In genomic region chr14:89466460-89466859, GRCh38 we compare ENCODE assay signal across 10 cellular contexts. TPM values are rescaled to one million over a fixed set of nuclear protein-coding genes. Genes with fewer than 3 reads are reported as not detected.
DNase-seq lines count a peak whose midpoint lies in the region; ATAC-seq and TF ChIP-seq lines count a peak whose summit lies in the region.
"Had no signal": no experiment of that assay in that cellular context is flagged by ENCODE, and none has a peak within 500 bp of the region (broad histone marks: within the 10 kb centered on the region; RNA-seq: fewer than 3 reads in every experiment).

No MANE protein-coding gene starts in this region.

- no peaks in the 10 kb centered on the region for H4K20me1 ChIP-seq in H9 (ENCODE audit: control insufficient read depth, insufficient read depth, insufficient read length)

- no CpG with 5 or more reads among the region's 5 CpGs for WGBS in H9 (ENCODE audit: extremely low coverage, insufficient read length, low lambda C conversion rate)

- no peak overlapping the region for H3K4me2 ChIP-seq in H9 (ENCODE audit: insufficient read depth, insufficient read length, low read length)

- H3K36me3 ChIP-seq in mucosa of descending colon (ENCODE audit: low read depth) = no peaks in the 10 kb centered on the region
- H3K36me3 ChIP-seq: brain microvascular endothelial cell, prostate gland had no signal

- no peak overlapping the region for H3K4me3 Mint-ChIP-seq in CD4-positive, alpha-beta T cell
- no peak overlapping the region for H3K4me3 Mint-ChIP-seq in H9
- no peak overlapping the region for H3K4me3 Mint-ChIP-seq in activated CD4-positive, alpha-beta memory T cell treated with anti-CD3 and anti-CD28 coated beads for 36 hours

- no peak overlapping the region for H4K91ac ChIP-seq in H9 (ENCODE audit: insufficient read length, low read depth, low read length)

- no peaks in the 10 kb centered on the region for H3K9me3 ChIP-seq in CD4-positive, alpha-beta T cell (ENCODE audit: control insufficient read depth, low read length)
- H3K9me3 ChIP-seq in H9 (ENCODE audit: control insufficient read depth, low read depth, low read length) = no peaks in the 10 kb centered on the region
- no peaks in the 10 kb centered on the region for H3K9me3 ChIP-seq in mucosa of descending colon
- H3K9me3 ChIP-seq: prostate gland had no signal

- no peak overlapping the region for H2BK12ac ChIP-seq in H9 (ENCODE audit: insufficient read length, low read depth, low read length)

- no peaks in the 10 kb centered on the region for H3K23me2 ChIP-seq in H9 (ENCODE audit: insufficient read length, low read depth, low read length, poor library complexity, severe bottlenecking)

- H3K79me1 ChIP-seq in H9 (ENCODE audit: insufficient read depth, low read depth, low read length, poor library complexity, severe bottlenecking) = no peaks in the 10 kb centered on the region

- no peak overlapping the region for H3K9ac ChIP-seq in H9 (ENCODE audit: extremely low read depth, insufficient read length, low read length)

- no peak overlapping the region for H3K56ac ChIP-seq in H9 (ENCODE audit: insufficient read length, low read depth, low read length)

- peaks cover 50% of the 10 kb centered on the region for H3K4me1 Mint-ChIP-seq in CD4-positive, alpha-beta T cell (ENCODE audit: low read depth)
- peaks cover 16 to 27% of the 10 kb centered on the region in 2 experiments for H3K4me1 Mint-ChIP-seq in H9
- H3K4me1 Mint-ChIP-seq in activated CD4-positive, alpha-beta memory T cell treated with anti-CD3 and anti-CD28 coated beads for 36 hours (ENCODE audit: low read depth) = peaks cover 33% of the 10 kb centered on the region

- TF ChIP-seq CTCF in CD4-positive, alpha-beta T cell (IDR thresholded peaks at IDR 0.05) = no peak
- TF ChIP-seq CTCF in H9 (conservative IDR thresholded peaks at IDR 0.05) (no peak), mucosa of descending colon (IDR thresholded peaks at IDR 0.05) (no peak)

- H3K27me3 ChIP-seq in CD4-positive, alpha-beta T cell (ENCODE audit: control insufficient read depth, insufficient read depth, low read length) = no peaks in the 10 kb centered on the region
- no peaks in the 10 kb centered on the region for H3K27me3 ChIP-seq in H9 (ENCODE audit: insufficient read depth, low read length)
- H3K27me3 ChIP-seq: brain microvascular endothelial cell had no signal

- no peak overlapping the region for H2BK5ac ChIP-seq in H9 (ENCODE audit: insufficient read length, low read length)

- CTCF ChIA-PET in CD4-positive, alpha-beta T cell (lab: Charles Lee) = no interaction called here
- CTCF ChIA-PET in activated CD4-positive, alpha-beta memory T cell treated with anti-CD3 and anti-CD28 coated beads for 36 hours (lab: Charles Lee) = no interaction called here

- H2BK15ac ChIP-seq in H9 (ENCODE audit: low read depth, low read length) = no peak overlapping the region

- H2BK120ac ChIP-seq in H9 (ENCODE audit: low read depth, low read length, poor library complexity, severe bottlenecking) = no peak overlapping the region

- H3K27ac ChIP-seq in CD4-positive, alpha-beta T cell (ENCODE audit: low read depth, low read length) = no peak overlapping the region
- H3K27ac ChIP-seq in H9 (ENCODE audit: insufficient read length, low read depth, low read length) = no peak overlapping the region
- H3K27ac ChIP-seq: brain microvascular endothelial cell, prostate gland had no signal

- H3K4me1 ChIP-seq in H9 (ENCODE audit: insufficient read depth, low read length) (peaks cover 4% of the 10 kb centered on the region; the same call in 1 of the 2 replicates), mucosa of descending colon (ENCODE audit: low read depth) (no peaks in the 10 kb centered on the region)
- H3K4me1 ChIP-seq: prostate gland had no signal

- no peak overlapping the region for H3K4ac ChIP-seq in H9 (ENCODE audit: low read depth, low read length)

- no peak overlapping the region for H3T11ph ChIP-seq in H9 (ENCODE audit: low read length)

- no peak overlapping the region for H3K23ac ChIP-seq in H9 (ENCODE audit: insufficient read length, low read depth, low read length)

- no peak overlapping the region for H4K8ac ChIP-seq in H9 (replicated peaks; ENCODE audit: insufficient read length, low read depth, low read length)

- no peak overlapping the region for H4K5ac ChIP-seq in H9 (ENCODE audit: insufficient read length, low read depth, low read length)

- H3K4me3 ChIP-seq in mucosa of descending colon = no peak overlapping the region
- H3K4me3 ChIP-seq: prostate gland had no signal

- H3K9me3 Mint-ChIP-seq in CD4-positive, alpha-beta T cell = no peaks in the 10 kb centered on the region
- no peaks in the 10 kb centered on the region for H3K9me3 Mint-ChIP-seq in H9
- no peaks in the 10 kb centered on the region for H3K9me3 Mint-ChIP-seq in activated CD4-positive, alpha-beta memory T cell treated with anti-CD3 and anti-CD28 coated beads for 36 hours

- no peak overlapping the region for H2AK5ac ChIP-seq in H9 (ENCODE audit: insufficient read length, low read length)

- intact Hi-C loops in CD4-positive, alpha-beta T cell (cut with DNase I, micrococcal nuclease) = no loop called here
- intact Hi-C loops in activated CD4-positive, alpha-beta memory T cell treated with anti-CD3 and anti-CD28 coated beads for 36 hours (cut with micrococcal nuclease) = no loop called here
- intact Hi-C loops in mucosa of descending colon (cut with DNase I, micrococcal nuclease) = no loop called here

- H3K36me3 Mint-ChIP-seq in CD4-positive, alpha-beta T cell (ENCODE audit: low read depth) = peaks cover 51% of the 10 kb centered on the region
- H3K36me3 Mint-ChIP-seq in H9 (ENCODE audit: insufficient read depth in 1 of 3, low read depth in 3 of 3) = peaks cover 4 to 34% (median 13%) of the 10 kb centered on the region in 3 experiments; a peak in 6 of 7 replicates
- H3K36me3 Mint-ChIP-seq in activated CD4-positive, alpha-beta memory T cell treated with anti-CD3 and anti-CD28 coated beads for 36 hours = peaks cover 7% of the 10 kb centered on the region

- no peak overlapping the region for H3K14ac ChIP-seq in H9 (ENCODE audit: insufficient read depth, low read length)

- no peak overlapping the region for H2AFZ ChIP-seq in H9 (ENCODE audit: low read length)

- H3K18ac ChIP-seq in H9 (ENCODE audit: insufficient read length, low read depth, low read length) = no peak overlapping the region

- POLR2A ChIA-PET in CD4-positive, alpha-beta T cell (lab: Charles Lee) = no interaction called here
- POLR2A ChIA-PET in activated CD4-positive, alpha-beta memory T cell treated with anti-CD3 and anti-CD28 coated beads for 36 hours (lab: Charles Lee) = no interaction called here

- H3K79me2 ChIP-seq in H9 (ENCODE audit: insufficient read depth, low read length) = no peaks in the 10 kb centered on the region

- DNase-seq in CD4-positive, alpha-beta T cell = peak in 1 of 10 experiments; percentile 29
- DNase-seq in H9 (no peak), mucosa of descending colon (no peak), hepatic stellate cell (ENCODE audit: low spot score) (no peak), NCI-H226 (no peak)
- peak; percentile 33 for DNase-seq in activated CD4-positive, alpha-beta memory T cell treated with anti-CD3 and anti-CD28 coated beads for 36 hours
- no peak for DNase-seq in central memory CD4-positive, alpha-beta T cell
- DNase-seq: brain microvascular endothelial cell had no signal

- no peak for ATAC-seq in CD4-positive, alpha-beta T cell (ENCODE audit: poor library complexity)
- ATAC-seq in mucosa of descending colon = peak; percentile 74
- no peak for ATAC-seq in HG03095 (IDR thresholded peaks at IDR 0.05; ENCODE audit: unreplicated experiment)

- no peak overlapping the region for H2BK20ac ChIP-seq in H9 (ENCODE audit: low read depth, low read length, poor library complexity, severe bottlenecking)

- no peaks in the 10 kb centered on the region for H3K27me3 Mint-ChIP-seq in CD4-positive, alpha-beta T cell
- no peaks in the 10 kb centered on the region for H3K27me3 Mint-ChIP-seq in H9 (ENCODE audit: low read depth)
- no peaks in the 10 kb centered on the region for H3K27me3 Mint-ChIP-seq in activated CD4-positive, alpha-beta memory T cell treated with anti-CD3 and anti-CD28 coated beads for 36 hours

- peak overlapping the region; percentile 13 for H3K27ac Mint-ChIP-seq in CD4-positive, alpha-beta T cell
- peak overlapping the region in 2 of 3 experiments; percentile 50 to 81; a peak in 4 of 7 replicates for H3K27ac Mint-ChIP-seq in H9
- peak overlapping the region; percentile 30 for H3K27ac Mint-ChIP-seq in activated CD4-positive, alpha-beta memory T cell treated with anti-CD3 and anti-CD28 coated beads for 36 hours

RNA-seq across cellular contexts. Expression of gene FOXN3, which starts 49.4 kb away (rescaled TPM):
- 100 to 1,000 TPM; 124 to 127 TPM for total RNA-seq in CD4-positive, alpha-beta T cell
- total RNA-seq in H9 (2021) = 114 and 125 TPM in 2 replicates
- 10 to 100 TPM; 59.1 to 63.5 TPM for total RNA-seq in activated CD4-positive, alpha-beta memory T cell treated with anti-CD3 and anti-CD28 coated beads for 36 hours
- total RNA-seq in mucosa of descending colon = 100 to 1,000 TPM in 2 of 3 donors, 10 to 100 TPM in 1; 77.4 to 154 (median 113) TPM

Comparison
In these comparisons a context has a peak if more than half of its experiments do, and no peak if none do; other contexts are left out.
1. H3K27ac Mint-ChIP-seq: peak in every context shown above with its lines; median percentile 66 in H9; 30 in activated CD4-positive, alpha-beta memory T cell treated with anti-CD3 and anti-CD28 coated beads for 36 hours; 13 in CD4-positive, alpha-beta T cell.